ENCODE assay signal across 31 cellular contexts in genomic region chr4:174628206-174628605, GRCh38.
"Had no signal": no experiment of that assay in that cellular context is flagged by ENCODE, and none has a peak within 500 bp of the region (broad histone marks: within the 10 kb centered on the region; RNA-seq: fewer than 3 reads in every experiment).

No MANE protein-coding gene starts in this region.

- H3K27ac Mint-ChIP-seq: activated CD4-positive, alpha-beta T cell treated with anti-CD3 and anti-CD28 coated beads, Interleukin-2, amount 10 ng/mL, durations not matched to agents 24 days and 14 days; activated CD8-positive, alpha-beta T cell treated with anti-CD3 and anti-CD28 coated beads for 36 hours; activated naive CD4-positive, alpha-beta T cell treated with anti-CD3 and anti-CD28 coated beads for 36 hours; activated naive CD4-positive, alpha-beta T cell treated with anti-CD3 and anti-CD28 coated beads, Interleukin-2, amount 50 U/mL, for 72 hours; activated naive CD8-positive, alpha-beta T cell treated with anti-CD3 and anti-CD28 coated beads, Interleukin-2, amount 50 U/mL, for 24 hours; activated T-helper 2 cell treated with anti-CD3 and anti-CD28 coated beads, Interferon-gamma antibody, Interleukin-2, Interleukin-4, amounts not matched to agents 10 μg/mL and 5 μg/mL and 100 μg/mL, durations not matched to agents 14 hours and 24 hours and 36 hours had no signal

- H3K27me3 Mint-ChIP-seq: activated naive CD8-positive, alpha-beta T cell treated with anti-CD3 and anti-CD28 coated beads, Interleukin-2, amount 50 U/mL, for 24 hours had no signal

- H3K27ac ChIP-seq: brain microvascular endothelial cell, KMS-11, PC-9, RWPE1, WERI-Rb-1 had no signal

- H3K4me3 Mint-ChIP-seq: activated CD4-positive, alpha-beta T cell treated with anti-CD3 and anti-CD28 coated beads, Interleukin-2, amount 10 ng/mL, durations not matched to agents 24 days and 14 days; activated CD8-positive, alpha-beta T cell treated with anti-CD3 and anti-CD28 coated beads for 36 hours; activated naive CD4-positive, alpha-beta T cell treated with anti-CD3 and anti-CD28 coated beads for 36 hours; activated naive CD8-positive, alpha-beta T cell treated with anti-CD3 and anti-CD28 coated beads, Interleukin-2, amount 50 U/mL, for 24 hours had no signal

- H3K9me3 Mint-ChIP-seq: activated CD4-positive, alpha-beta T cell treated with anti-CD3 and anti-CD28 coated beads, Interleukin-2, amount 10 ng/mL, durations not matched to agents 24 days and 14 days; activated CD8-positive, alpha-beta T cell treated with anti-CD3 and anti-CD28 coated beads for 36 hours; activated naive CD4-positive, alpha-beta T cell treated with anti-CD3 and anti-CD28 coated beads, Interleukin-2, amount 50 U/mL, for 72 hours; activated naive CD8-positive, alpha-beta T cell treated with anti-CD3 and anti-CD28 coated beads, Interleukin-2, amount 50 U/mL, for 24 hours; activated T-helper 2 cell treated with anti-CD3 and anti-CD28 coated beads, Interferon-gamma antibody, Interleukin-2, Interleukin-4, amounts not matched to agents 10 μg/mL and 5 μg/mL and 100 μg/mL, durations not matched to agents 14 hours and 24 hours and 36 hours had no signal

- H3K4me1 Mint-ChIP-seq: activated naive CD8-positive, alpha-beta T cell treated with anti-CD3 and anti-CD28 coated beads, Interleukin-2, amount 50 U/mL, for 24 hours had no signal

- ATAC-seq: activated CD8-positive, alpha-beta T cell treated with anti-CD3 and anti-CD28 coated beads for 36 hours; activated naive CD4-positive, alpha-beta T cell treated with anti-CD3 and anti-CD28 coated beads, Interleukin-2, amount 50 U/mL, for 72 hours; activated naive CD8-positive, alpha-beta T cell treated with anti-CD3 and anti-CD28 coated beads, Interleukin-2, amount 50 U/mL, for 24 hours; Right ventricle myocardium inferior had no signal

- DNase-seq: activated CD4-positive, alpha-beta T cell treated with anti-CD3 and anti-CD28 coated beads, Interleukin-2, amount 10 ng/mL, durations not matched to agents 24 days and 14 days; activated CD4-positive, alpha-beta T cell treated with anti-CD3 and anti-CD28 coated beads, Interleukin-2, amount 50 U/mL, for 4 hours; activated CD8-positive, alpha-beta T cell treated with anti-CD3 and anti-CD28 coated beads for 36 hours; activated gamma-delta T cell; activated naive CD4-positive, alpha-beta T cell treated with anti-CD3 and anti-CD28 coated beads for 36 hours; activated naive CD8-positive, alpha-beta T cell treated with anti-CD3 and anti-CD28 coated beads, Interleukin-2, amount 50 U/mL, for 24 hours; activated T-cell treated with anti-CD3 and anti-CD28 coated beads, Interleukin-2, amount 50 U/mL, for 1 hour; brain microvascular endothelial cell; central memory CD4-positive, alpha-beta T cell; MM.1S; MV-4-11; NCI-H1092; NCI-H1436 treated with DMSO at 0.1 percent for 48 hours; NCI-H1694 treated with DMSO at 0.1 percent for 48 hours; NCI-H2029; NCI-H345; NCI-H526; NCI-H748 treated with DMSO at 0.1 percent for 48 hours; NK-92 treated with Interleukin-12 subunit alpha and Interleukin-12 subunit beta, amount 100 ng/mL, for 24 hours; PC-9; SIG-M5; SW 1271; T-helper 1 cell; T-helper 2 cell; T-helper 9 cell; WERI-Rb-1 had no signal

- H3K36me3 Mint-ChIP-seq: activated naive CD4-positive, alpha-beta T cell treated with anti-CD3 and anti-CD28 coated beads, Interleukin-2, amount 50 U/mL, for 72 hours had no signal
